ENCODE assay signal across 24 cellular contexts in the genomic region with DNA sequence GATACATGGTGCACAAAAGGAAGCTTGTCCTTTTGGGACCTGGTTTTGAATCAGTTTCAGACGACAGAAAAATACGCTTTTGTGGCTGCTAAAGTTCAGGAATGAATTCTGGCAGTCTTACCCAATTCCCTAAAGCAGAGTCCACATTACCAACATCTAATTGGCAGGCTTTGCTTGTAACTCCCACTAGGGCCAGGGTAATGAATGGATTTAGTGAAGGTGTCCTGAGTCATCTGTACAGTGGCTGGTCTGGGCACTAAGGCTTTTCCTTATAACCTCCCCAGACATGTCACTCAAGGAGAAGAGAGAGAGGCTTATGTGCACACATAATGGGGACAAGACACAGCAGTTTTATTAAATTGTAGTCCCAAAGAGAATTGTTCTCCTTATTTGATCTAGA.
DNase-seq lines count a peak whose midpoint lies in the region; ATAC-seq, FAIRE-seq and TF ChIP-seq lines count a peak whose summit lies in the region.
"Had no signal": no experiment of that assay in that cellular context is flagged by ENCODE, and none has a peak within 500 bp of the region (broad histone marks: within the 10 kb centered on the region; RNA-seq: fewer than 3 reads in every experiment).

No MANE protein-coding gene starts in this region.

- no peak overlapping the region for H2BK5ac ChIP-seq in mesendoderm (ENCODE audit: low read length)

- H3K18ac ChIP-seq in mesendoderm (ENCODE audit: low read length) = peak overlapping the region; percentile 23

- H3K27me3 ChIP-seq in bronchial epithelial cell (ENCODE audit: control insufficient read depth, insufficient read depth, low read length) = no peaks in the 10 kb centered on the region
- no peaks in the 10 kb centered on the region for H3K27me3 ChIP-seq in mesendoderm (ENCODE audit: insufficient read depth, low read length, poor library complexity)
- H3K27me3 ChIP-seq in psoas muscle (ENCODE audit: insufficient read depth in 3 of 3, low read length in 2 of 3) = no peaks in the 10 kb centered on the region
- H3K27me3 ChIP-seq: hepatocyte, testis had no signal

- WGBS in mesendoderm (ENCODE audit: extremely low coverage, insufficient coverage, low lambda C conversion rate) = no CpG with 5 or more reads among the region's 2 CpGs
- 37 to 61% (median 38%) methylated on average over 2 of the region's 2 CpGs for WGBS in psoas muscle, 3 donors

- no peak overlapping the region for H3K9ac ChIP-seq in mesendoderm (ENCODE audit: low read length)

- H2BK120ac ChIP-seq in mesendoderm (ENCODE audit: low read depth, low read length) = no peak overlapping the region

- no peak overlapping the region for H3K4me3 ChIP-seq in bronchial epithelial cell (ENCODE audit: low read depth, low read length)
- H3K4me3 ChIP-seq in mesendoderm (ENCODE audit: low read length) = no peak overlapping the region
- H3K4me3 ChIP-seq in psoas muscle = no peak overlapping the region
- H3K4me3 ChIP-seq: esophagus muscularis mucosa, hepatocyte, prostate gland, testis had no signal

- H3K9me3 ChIP-seq in psoas muscle = no peaks in the 10 kb centered on the region
- H3K9me3 ChIP-seq: esophagus muscularis mucosa, prostate gland, testis had no signal

- intact Hi-C loops in psoas muscle (cut with DNase I) = loop anchor here in 1 of 2 donors (10.0 kb wide), 1 partner anchor 355 kb away; a partner anchor contains a TSS
- intact Hi-C loops in activated naive CD4-positive, alpha-beta T cell treated with anti-CD3 and anti-CD28 coated beads for 36 hours (cut with micrococcal nuclease) = no loop called here

- no peak overlapping the region for H3K56ac ChIP-seq in mesendoderm (ENCODE audit: low read length)

- H3K79me2 ChIP-seq in mesendoderm (ENCODE audit: control insufficient read depth, insufficient read depth, low read length) = no peaks in the 10 kb centered on the region
- H3K79me2 ChIP-seq: hepatocyte had no signal

- H3K79me1 ChIP-seq in mesendoderm (ENCODE audit: low read length) = no peaks in the 10 kb centered on the region

- H3K27ac Mint-ChIP-seq in activated naive CD4-positive, alpha-beta T cell treated with anti-CD3 and anti-CD28 coated beads for 36 hours = no peak overlapping the region
- H3K27ac Mint-ChIP-seq: activated naive CD8-positive, alpha-beta T cell treated with anti-CD3 and anti-CD28 coated beads, Interleukin-2, amount 10 ng/mL, durations not matched to agents 7 days and 5 days; activated T-helper 1 cell treated with anti-CD3 and anti-CD28 coated beads, Interleukin-12 subunit alpha, Interleukin-12 subunit beta, Interleukin-2, Interleukin-4 antibody, amounts not matched to agents 30 ng/mL and 10 ng/mL and 1 ng/mL, durations not matched to agents 14 hours and 24 hours and 36 hours; nephron had no signal

- no peak for FAIRE-seq in bronchial epithelial cell (lab: Jason Lieb, UNC)
- FAIRE-seq: kidney had no signal

- no peak overlapping the region for H3K27ac ChIP-seq in mesendoderm (ENCODE audit: low read depth, low read length)
- no peak overlapping the region for H3K27ac ChIP-seq in psoas muscle
- H3K27ac ChIP-seq: esophagus muscularis mucosa, hepatocyte, prostate gland, testis had no signal

- H2BK15ac ChIP-seq in mesendoderm (replicated peaks; ENCODE audit: low read depth) = no peak overlapping the region

- H3K36me3 ChIP-seq in bronchial epithelial cell (ENCODE audit: control insufficient read depth, insufficient read depth, low read length) = no peaks in the 10 kb centered on the region
- H3K36me3 ChIP-seq in mesendoderm (ENCODE audit: control insufficient read depth, insufficient read depth, low read length) = no peaks in the 10 kb centered on the region
- no peaks in the 10 kb centered on the region for H3K36me3 ChIP-seq in psoas muscle (ENCODE audit: insufficient read depth in 1 of 2, low read depth in 1 of 2)
- H3K36me3 ChIP-seq: esophagus muscularis mucosa, prostate gland had no signal

- no peaks in the 10 kb centered on the region for H3K4me1 Mint-ChIP-seq in activated naive CD4-positive, alpha-beta T cell treated with anti-CD3 and anti-CD28 coated beads for 36 hours (ENCODE audit: low read depth)
- H3K4me1 Mint-ChIP-seq: activated naive CD8-positive, alpha-beta T cell treated with anti-CD3 and anti-CD28 coated beads, Interleukin-2, amount 10 ng/mL, durations not matched to agents 7 days and 5 days had no signal

- H3K9me3 Mint-ChIP-seq in activated naive CD4-positive, alpha-beta T cell treated with anti-CD3 and anti-CD28 coated beads for 36 hours = no peaks in the 10 kb centered on the region
- H3K9me3 Mint-ChIP-seq: activated naive CD8-positive, alpha-beta T cell treated with anti-CD3 and anti-CD28 coated beads, Interleukin-2, amount 10 ng/mL, durations not matched to agents 7 days and 5 days; activated T-helper 1 cell treated with anti-CD3 and anti-CD28 coated beads, Interleukin-12 subunit alpha, Interleukin-12 subunit beta, Interleukin-2, Interleukin-4 antibody, amounts not matched to agents 30 ng/mL and 10 ng/mL and 1 ng/mL, durations not matched to agents 14 hours and 24 hours and 36 hours; nephron had no signal

- peak; percentile 5 for DNase-seq in A172 (ENCODE audit: low spot score)
- DNase-seq in LHCN-M2 (ENCODE audit: low read depth) = peak; percentile 39
- DNase-seq in bronchial epithelial cell (ENCODE audit: low read depth) = peak; percentile 37
- no peak for DNase-seq in mesendoderm
- DNase-seq in NCI-H2029 treated with DMSO at 0.1 percent for 48 hours (lab: John Stamatoyannopoulos, UW) = no peak
- no peak for DNase-seq in psoas muscle
- no peak for DNase-seq in activated naive CD4-positive, alpha-beta T cell treated with anti-CD3 and anti-CD28 coated beads for 36 hours
- DNase-seq: activated CD4-positive, CD25-positive, alpha-beta regulatory T cell; activated CD8-positive, alpha-beta memory T cell treated with anti-CD3 and anti-CD28 coated beads for 24 hours; activated naive CD8-positive, alpha-beta T cell treated with anti-CD3 and anti-CD28 coated beads, Interleukin-2, amount 10 ng/mL, durations not matched to agents 7 days and 5 days; DMS153; GOT3; IMR-90; kidney; NCI-H1694; SIG-M5; stimulated activated CD4-positive, alpha-beta T cell treated with anti-CD3 and anti-CD28 coated beads, Interleukin-12 subunit alpha, Interleukin-12 subunit beta, amount 100 ng/mL, for 4 hours; testis had no signal

- no peak overlapping the region for H2AK5ac ChIP-seq in mesendoderm (ENCODE audit: low read length)

- no peak overlapping the region for H3K23ac ChIP-seq in mesendoderm (ENCODE audit: low read length)

- H3K36me3 Mint-ChIP-seq in activated naive CD4-positive, alpha-beta T cell treated with anti-CD3 and anti-CD28 coated beads for 36 hours (ENCODE audit: low read depth) = no peaks in the 10 kb centered on the region
- H3K36me3 Mint-ChIP-seq: activated naive CD8-positive, alpha-beta T cell treated with anti-CD3 and anti-CD28 coated beads, Interleukin-2, amount 10 ng/mL, durations not matched to agents 7 days and 5 days had no signal

- CTCF ChIA-PET in activated naive CD4-positive, alpha-beta T cell treated with anti-CD3 and anti-CD28 coated beads for 36 hours (lab: Charles Lee) = no interaction called here

- H4K5ac ChIP-seq in mesendoderm (ENCODE audit: low read length) = no peak overlapping the region

- H3K4me1 ChIP-seq in mesendoderm (ENCODE audit: control insufficient read depth, low read depth, low read length) (no peaks in the 10 kb centered on the region), psoas muscle (no peaks in the 10 kb centered on the region)
- H3K4me1 ChIP-seq: esophagus muscularis mucosa, prostate gland, testis had no signal

- no peak overlapping the region for H3K4me3 Mint-ChIP-seq in activated naive CD4-positive, alpha-beta T cell treated with anti-CD3 and anti-CD28 coated beads for 36 hours
- H3K4me3 Mint-ChIP-seq: activated naive CD8-positive, alpha-beta T cell treated with anti-CD3 and anti-CD28 coated beads, Interleukin-2, amount 10 ng/mL, durations not matched to agents 7 days and 5 days; activated T-helper 1 cell treated with anti-CD3 and anti-CD28 coated beads, Interleukin-12 subunit alpha, Interleukin-12 subunit beta, Interleukin-2, Interleukin-4 antibody, amounts not matched to agents 30 ng/mL and 10 ng/mL and 1 ng/mL, durations not matched to agents 14 hours and 24 hours and 36 hours; nephron had no signal

- ATAC-seq in HG03342 (IDR thresholded peaks at IDR 0.05; ENCODE audit: unreplicated experiment) (no peak), psoas muscle (no peak)

- TF ChIP-seq CTCF in bronchial epithelial cell (IDR thresholded peaks at IDR 0.05; ENCODE audit: insufficient read depth, low read length, severe bottlenecking) (no peak), psoas muscle (IDR thresholded peaks at IDR 0.05) (no peak)

- H3K4me2 ChIP-seq in mesendoderm (ENCODE audit: low read length) = no peak overlapping the region
- H3K4me2 ChIP-seq: hepatocyte had no signal

- H3K27me3 Mint-ChIP-seq in activated naive CD4-positive, alpha-beta T cell treated with anti-CD3 and anti-CD28 coated beads for 36 hours (ENCODE audit: low read depth) = no peaks in the 10 kb centered on the region

- no peak overlapping the region for H4K8ac ChIP-seq in mesendoderm (ENCODE audit: low read depth, low read length)

- no peak overlapping the region for H3K4ac ChIP-seq in mesendoderm (ENCODE audit: low read depth, low read length)

Comparison
In these comparisons a context has a peak if more than half of its experiments do, and no peak if none do; other contexts are left out.
1. DNase-seq: peak in A172 (single experiment), LHCN-M2 (single experiment) and bronchial epithelial cell (single experiment); none in mesendoderm (single experiment), NCI-H2029 treated with DMSO at 0.1 percent for 48 hours (single experiment), psoas muscle (0 of 2) and activated naive CD4-positive, alpha-beta T cell treated with anti-CD3 and anti-CD28 coated beads for 36 hours (single experiment).